8 cellular contexts compared by ENCODE assay signal in genomic region chr11:44950625-44951472, GRCh38. TPM values are rescaled to one million over a fixed set of nuclear protein-coding genes. Genes with fewer than 3 reads are reported as not detected.
DNase-seq lines count a peak whose midpoint lies in the region; ATAC-seq, FAIRE-seq and TF ChIP-seq lines count a peak whose summit lies in the region.

Gene TP53I11 (minus strand): TSS chr11:44950883. CDS start chr11:44938335, 12,548 bp downstream.

- ATAC-seq in pancreas, result peak; percentile 79 to 85 (median 84)
- ATAC-seq in HG03571 (IDR thresholded peaks at IDR 0.05; ENCODE audit: unreplicated experiment), result no peak

- no peak for FAIRE-seq in pancreas (lab: Jason Lieb, UNC)

- DNase-seq in ACHN (peak; percentile 60), H4 (ENCODE audit: low spot score) (peak; percentile 37), RWPE1 (ENCODE audit: low spot score) (peak; percentile 41), glutamatergic neuron (peak; percentile 82), pancreas (peak; percentile 79 to 90 (median 83)), tibial nerve (ENCODE audit: low spot score in 2 of 2) (peak; percentile 31 to 41)
- peak; percentile 69 for DNase-seq in activated naive CD4-positive, alpha-beta T cell treated with anti-CD3 and anti-CD28 coated beads, Interleukin-2, amount 50 U/mL, for 16 hours

- WGBS in pancreas, 2 donors, result 8 to 24% methylated on average over 31 to 83 of the region's 83 CpGs
- WGBS in tibial nerve, 2 donors, result 20 to 26% methylated on average over 27 to 28 of the region's 83 CpGs

- H3K36me3 Mint-ChIP-seq in glutamatergic neuron (ENCODE audit: unreplicated experiment), result no peaks in the 10 kb centered on the region

- peak; percentile 33 to 67 for TF ChIP-seq POLR2A in tibial nerve (IDR thresholded peaks at IDR 0.05)

- H3K36me3 ChIP-seq in pancreas (no peaks in the 10 kb centered on the region), tibial nerve (no peaks in the 10 kb centered on the region)

- H3K27ac ChIP-seq in RWPE1, result peak within 1 kb of the TSS; percentile 93
- H3K27ac ChIP-seq in pancreas, result peak within 1 kb of the TSS; percentile 39 to 74 (median 58)
- peak within 1 kb of the TSS; percentile 44 to 82 (median 76) for H3K27ac ChIP-seq in tibial nerve

- CTCF ChIA-PET in RWPE1 (lab: Yijun Ruan, JAX), result interaction anchor here (0.6 to 0.7 kb wide), 5 partner anchors 66 to 670 kb away, joined by 3 to 7 read pairs (median 4); no protein-coding TSS in a partner anchor

- H3K4me1 ChIP-seq in pancreas (peaks cover 0 to 8% (median 0%) of the 10 kb centered on the region in 3 donors), tibial nerve (peaks cover 0 to 64% (median 7%) of the 10 kb centered on the region in 4 donors)

- peaks cover 16% of the 10 kb centered on the region for H3K27me3 Mint-ChIP-seq in glutamatergic neuron (ENCODE audit: unreplicated experiment)

- H3K4me3 ChIP-seq in pancreas, result peak within 1 kb of the TSS; percentile 78 to 97 (median 84)
- peak within 1 kb of the TSS; percentile 64 to 95 (median 70) for H3K4me3 ChIP-seq in tibial nerve

- H3K27me3 ChIP-seq in pancreas, result no peaks in the 10 kb centered on the region
- peaks cover 0 to 10% of the 10 kb centered on the region in 2 donors for H3K27me3 ChIP-seq in tibial nerve

- TF ChIP-seq EP300 in tibial nerve (IDR thresholded peaks at IDR 0.05), result no peak

- TF ChIP-seq CTCF in RWPE1 (conservative IDR thresholded peaks at IDR 0.05; ENCODE audit: low read depth) (peak; percentile 83), glutamatergic neuron (IDR thresholded peaks at IDR 0.05; ENCODE audit: partially characterized antibody, unreplicated experiment) (peak; percentile 96), pancreas (IDR thresholded peaks at IDR 0.05) (peak; percentile 57 to 73 (median 64)), tibial nerve (IDR thresholded peaks at IDR 0.05) (peak; percentile 51 to 72 (median 57))

- intact Hi-C loops in pancreas (cut with DNase I), result no loop called here

- in situ Hi-C loops in ACHN (cut with HindIII; ENCODE audit: low pct_ligation_motif_present, low pct_unique_long_range_greater_than_20kb, low sequenced_read_pairs), result no loop called here

- peak within 1 kb of the TSS; percentile 83 for H3K27ac Mint-ChIP-seq in glutamatergic neuron (ENCODE audit: unreplicated experiment)

- H3K4me3 Mint-ChIP-seq in glutamatergic neuron (ENCODE audit: unreplicated experiment), result peak within 1 kb of the TSS; percentile 78

- H3K9me3 ChIP-seq in pancreas (no peaks in the 10 kb centered on the region), tibial nerve (no peaks in the 10 kb centered on the region)

- peaks cover 55% of the 10 kb centered on the region for H3K4me1 Mint-ChIP-seq in glutamatergic neuron (ENCODE audit: low read depth, unreplicated experiment)

- peaks cover 24% of the 10 kb centered on the region for H3K9me3 Mint-ChIP-seq in glutamatergic neuron (ENCODE audit: unreplicated experiment)

- POLR2A ChIA-PET in RWPE1 (lab: Yijun Ruan, JAX; ENCODE audit: low non-redundant PET), result no interaction called here

RNA-seq across cellular contexts. Expression of gene TP53I11, which starts in this region (rescaled TPM):
- total RNA-seq in H4 (2014; rRNA removed; shearing (Covaris generic)), result 10.4 and 13.5 TPM in 2 replicates
- total RNA-seq in glutamatergic neuron (ENCODE audit: unreplicated experiment) (420 TPM), pancreas (10 to 100 TPM; 22.3 to 40.2 (median 30.5) TPM), tibial nerve (100 to 1,000 TPM in 1 of 4 donors, 10 to 100 TPM in 3; 50.7 to 133 (median 60.6) TPM)
- 10 to 100 TPM; 18.8 to 29.2 TPM for polyA plus RNA-seq in pancreas
